In the genomic region with DNA sequence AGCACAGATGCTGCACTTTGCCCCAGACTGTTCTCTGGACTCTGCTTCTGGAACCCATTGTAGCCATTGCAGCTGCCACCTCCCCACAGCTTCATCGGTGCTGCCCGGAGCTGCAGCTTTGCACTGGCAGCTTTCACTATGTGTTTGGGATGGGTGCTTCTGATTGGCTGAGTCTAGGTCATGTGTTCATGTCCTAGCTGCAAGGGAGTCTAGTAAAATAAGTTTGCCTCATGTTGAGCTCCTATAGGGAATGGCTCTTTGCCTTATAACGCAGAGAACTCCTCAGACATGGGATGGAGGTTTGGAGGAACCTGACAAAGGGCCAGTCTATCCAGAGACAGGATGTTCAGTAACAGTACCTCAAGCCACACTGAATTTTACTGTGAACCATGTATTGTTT, we compare ENCODE assay signal across 34 cellular contexts.
"Had no signal": no experiment of that assay in that cellular context is flagged by ENCODE, and none has a peak within 500 bp of the region (broad histone marks: within the 10 kb centered on the region; RNA-seq: fewer than 3 reads in every experiment).

No MANE protein-coding gene starts in this region.

- H3K4me2 ChIP-seq: PC-9 had no signal

- FAIRE-seq: RCC 7860, TTC549 had no signal

- DNase-seq: activated CD4-positive, alpha-beta T cell treated with anti-CD3 and anti-CD28 coated beads for 36 hours; activated CD4-positive, alpha-beta T cell treated with anti-CD3 and anti-CD28 coated beads, Interleukin-2, amount 10 ng/mL, durations not matched to agents 7 days and 5 days; activated CD4-positive, alpha-beta T cell treated with anti-CD3 and anti-CD28 coated beads, Interleukin-2, amount 50 U/mL, for 48 hours; activated CD8-positive, alpha-beta T cell treated with anti-CD3 and anti-CD28 coated beads, Interleukin-2, amount 10 ng/mL, durations not matched to agents 7 days and 5 days; activated naive CD4-positive, alpha-beta T cell treated with anti-CD3 and anti-CD28 coated beads, Interleukin-2, amount 10 ng/mL, durations not matched to agents 7 days and 5 days; activated T-cell treated with anti-CD3 and anti-CD28 coated beads, Interleukin-2, amount 50 U/mL, for 24 hours; amniotic stem cell; aorta; brain microvascular endothelial cell; Kasumi-1; MG63; MV-4-11; NCI-H1092; NCI-H1436 treated with DMSO at 0.1 percent for 48 hours; NCI-H1694 treated with DMSO at 0.1 percent for 48 hours; NCI-H2029; NCI-H345; NCI-H524 treated with DMSO at 0.1 percent for 48 hours; NCI-H748 treated with DMSO at 0.1 percent for 48 hours; NK-92 treated with Interleukin-12 subunit alpha and Interleukin-12 subunit beta, amount 100 ng/mL, for 24 hours; PC-9; SHP77; SJCRH30 had no signal

- H3K36me3 Mint-ChIP-seq: activated naive CD4-positive, alpha-beta T cell treated with anti-CD3 and anti-CD28 coated beads, Interleukin-2, amount 10 ng/mL, durations not matched to agents 7 days and 5 days; activated naive CD8-positive, alpha-beta T cell had no signal

- H3K4me3 ChIP-seq: cardiac muscle cell, MG63, PC-9, SJCRH30, SK-N-MC had no signal

- ATAC-seq: activated CD4-positive, alpha-beta T cell treated with anti-CD3 and anti-CD28 coated beads for 36 hours; activated CD4-positive, CD25-positive, alpha-beta regulatory T cell treated with anti-CD3 and anti-CD28 coated beads, Interleukin-2, amount 50 U/mL, for 24 hours; activated CD8-positive, alpha-beta T cell treated with anti-CD3 and anti-CD28 coated beads, Interleukin-2, amount 10 ng/mL, durations not matched to agents 7 days and 5 days; WTC11 had no signal

- H3K4me1 Mint-ChIP-seq: activated CD4-positive, alpha-beta T cell treated with anti-CD3 and anti-CD28 coated beads for 36 hours; activated CD4-positive, alpha-beta T cell treated with anti-CD3 and anti-CD28 coated beads, Interleukin-2, amount 10 ng/mL, durations not matched to agents 7 days and 5 days; activated naive CD4-positive, alpha-beta T cell treated with anti-CD3 and anti-CD28 coated beads, Interleukin-2, amount 10 ng/mL, durations not matched to agents 7 days and 5 days; central memory CD8-positive, alpha-beta T cell had no signal

- H3K27ac ChIP-seq: brain microvascular endothelial cell, cardiac muscle cell, PC-9, SJCRH30, SK-N-MC had no signal

- H2AFZ ChIP-seq: PC-9 had no signal

- H3K9me3 Mint-ChIP-seq: activated T-helper 2 cell treated with anti-CD3 and anti-CD28 coated beads, Interferon-gamma antibody, Interleukin-2, Interleukin-4, amounts not matched to agents 10 μg/mL and 5 μg/mL and 100 μg/mL, durations not matched to agents 14 hours and 24 hours and 36 hours; central memory CD8-positive, alpha-beta T cell; T-helper 2 cell treated with Interferon-gamma antibody and Interleukin-4, amounts not matched to agents 5 μg/mL and 100 μg/mL, for 36 hours had no signal

- H3K27ac Mint-ChIP-seq: activated CD4-positive, alpha-beta T cell treated with anti-CD3 and anti-CD28 coated beads for 36 hours; activated CD4-positive, alpha-beta T cell treated with anti-CD3 and anti-CD28 coated beads, Interleukin-2, amount 10 ng/mL, durations not matched to agents 7 days and 5 days; activated CD8-positive, alpha-beta T cell treated with anti-CD3 and anti-CD28 coated beads, Interleukin-2, amount 10 ng/mL, durations not matched to agents 7 days and 5 days; activated naive CD4-positive, alpha-beta T cell treated with anti-CD3 and anti-CD28 coated beads, Interleukin-2, amount 10 ng/mL, durations not matched to agents 7 days and 5 days; activated naive CD8-positive, alpha-beta T cell; activated T-cell treated with anti-CD3 and anti-CD28 coated beads, Interleukin-2, amount 50 U/mL, for 24 hours; activated T-helper 2 cell treated with anti-CD3 and anti-CD28 coated beads, Interferon-gamma antibody, Interleukin-2, Interleukin-4, amounts not matched to agents 10 μg/mL and 5 μg/mL and 100 μg/mL, durations not matched to agents 14 hours and 24 hours and 36 hours; T-helper 1 cell treated with Interleukin-12 subunit alpha and Interleukin-12 subunit beta and Interleukin-4 antibody, amounts not matched to agents 30 μg/mL and 1 μg/mL, for 36 hours; T-helper 2 cell treated with Interferon-gamma antibody and Interleukin-4, amounts not matched to agents 5 μg/mL and 100 μg/mL, for 36 hours; WTC11 had no signal

- H3K36me3 ChIP-seq: brain microvascular endothelial cell, cardiac muscle cell, MG63, SJCRH30 had no signal

- H3K4me3 Mint-ChIP-seq: activated CD4-positive, alpha-beta T cell treated with anti-CD3 and anti-CD28 coated beads for 36 hours; activated CD4-positive, alpha-beta T cell treated with anti-CD3 and anti-CD28 coated beads, Interleukin-2, amount 10 ng/mL, durations not matched to agents 7 days and 5 days; activated CD8-positive, alpha-beta T cell treated with anti-CD3 and anti-CD28 coated beads, Interleukin-2, amount 10 ng/mL, durations not matched to agents 7 days and 5 days; activated naive CD4-positive, alpha-beta T cell treated with anti-CD3 and anti-CD28 coated beads, Interleukin-2, amount 10 ng/mL, durations not matched to agents 7 days and 5 days; activated naive CD8-positive, alpha-beta T cell; activated T-cell treated with anti-CD3 and anti-CD28 coated beads, Interleukin-2, amount 50 U/mL, for 24 hours; central memory CD8-positive, alpha-beta T cell; T-helper 1 cell treated with Interleukin-12 subunit alpha and Interleukin-12 subunit beta and Interleukin-4 antibody, amounts not matched to agents 30 μg/mL and 1 μg/mL, for 36 hours; T-helper 2 cell treated with Interferon-gamma antibody and Interleukin-4, amounts not matched to agents 5 μg/mL and 100 μg/mL, for 36 hours; WTC11 had no signal

- H3K27me3 Mint-ChIP-seq: activated CD4-positive, alpha-beta T cell treated with anti-CD3 and anti-CD28 coated beads, Interleukin-2, amount 10 ng/mL, durations not matched to agents 7 days and 5 days; activated naive CD4-positive, alpha-beta T cell treated with anti-CD3 and anti-CD28 coated beads, Interleukin-2, amount 10 ng/mL, durations not matched to agents 7 days and 5 days; activated T-cell treated with anti-CD3 and anti-CD28 coated beads, Interleukin-2, amount 50 U/mL, for 24 hours had no signal

- H3K27me3 ChIP-seq: brain microvascular endothelial cell, cardiac muscle cell, MG63 had no signal

- H3K4me1 ChIP-seq: SJCRH30 had no signal
